In the genomic region with DNA sequence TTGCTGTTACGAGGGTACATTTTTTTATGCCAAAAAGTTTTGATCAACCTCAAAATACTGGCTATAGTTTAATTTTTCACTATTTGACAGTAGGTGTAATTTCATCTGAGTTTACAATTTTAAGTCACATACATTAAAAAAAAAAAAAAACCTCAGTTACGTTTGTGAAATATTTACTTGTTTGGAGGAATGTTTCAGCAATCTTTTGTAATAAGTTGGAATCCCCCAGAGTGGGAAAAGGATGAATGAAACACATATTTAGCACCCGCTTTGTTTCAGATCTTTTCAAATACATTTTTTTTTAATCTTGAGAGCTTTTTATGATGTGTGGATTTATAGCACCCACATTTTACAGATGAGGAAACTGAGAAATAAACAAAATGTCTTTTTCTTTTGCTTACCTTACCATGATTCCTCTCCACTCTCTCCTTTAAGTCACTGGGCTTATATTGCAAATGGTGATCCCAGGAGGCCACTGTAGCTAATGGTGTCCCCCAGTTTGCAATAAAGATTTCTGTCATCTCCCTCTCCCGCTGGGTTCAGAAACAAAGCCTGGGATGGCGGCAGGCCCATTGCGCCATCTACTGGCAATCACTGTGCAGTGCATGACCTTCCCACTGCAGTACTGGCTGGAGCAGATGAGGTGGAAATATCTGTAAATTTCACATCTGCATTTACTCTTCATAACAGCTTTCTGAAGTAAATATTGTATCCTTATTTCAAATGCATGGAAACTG, we compare ENCODE assay signal across 8 cellular contexts. TPM values are rescaled to one million over a fixed set of nuclear protein-coding genes. Genes with fewer than 3 reads are reported as not detected.
DNase-seq lines count a peak whose midpoint lies in the region; ATAC-seq and TF ChIP-seq lines count a peak whose summit lies in the region.

No MANE protein-coding gene starts in this region.

- H3K4me3 Mint-ChIP-seq in CD4-positive, alpha-beta T cell = no peak overlapping the region
- H3K4me3 Mint-ChIP-seq in WTC11 = no peak overlapping the region

- peak; percentile 96 for TF ChIP-seq CTCF in CD4-positive, alpha-beta T cell (IDR thresholded peaks at IDR 0.05)
- TF ChIP-seq CTCF in WTC11 (IDR thresholded peaks at IDR 0.05) = peak; percentile 97
- TF ChIP-seq CTCF in breast epithelium (IDR thresholded peaks at IDR 0.05) = peak; percentile 73 to 93 (median 88)

- H3K4me3 ChIP-seq in breast epithelium = no peak overlapping the region

- no peaks in the 10 kb centered on the region for H3K36me3 ChIP-seq in breast epithelium

- no peaks in the 10 kb centered on the region for H3K4me1 Mint-ChIP-seq in CD4-positive, alpha-beta T cell (ENCODE audit: low read depth)
- H3K4me1 Mint-ChIP-seq in WTC11 = peaks cover 9% of the 10 kb centered on the region

- H3K27ac ChIP-seq in CD4-positive, alpha-beta T cell (ENCODE audit: low read depth, low read length) = no peak overlapping the region
- H3K27ac ChIP-seq in breast epithelium = no peak overlapping the region

- CTCF ChIA-PET in CD4-positive, alpha-beta T cell (lab: Charles Lee) = interaction anchor here (0.8 kb wide), 1 partner anchor 14 kb away, joined by 3 read pairs; no protein-coding TSS in a partner anchor
- CTCF ChIA-PET in WTC11 (lab: Charles Lee) = interaction anchor here (0.6 to 6.7 kb wide), 32 partner anchors 14 to 334 kb away, joined by 3 to 78 read pairs (median 4); partner anchors contain the start of genes CCL14, CCL16 and RDM1

- POLR2A ChIA-PET in CD4-positive, alpha-beta T cell (lab: Charles Lee) = no interaction called here
- POLR2A ChIA-PET in WTC11 (lab: Charles Lee) = no interaction called here

- DNase-seq in CD4-positive, alpha-beta T cell = peak; percentile 24 to 61 (median 45)
- DNase-seq in NCI-H1105 treated with DMSO at 0.1 percent for 48 hours (lab: John Stamatoyannopoulos, UW) = peak; percentile 56
- DNase-seq in WTC11 (ENCODE audit: low spot score) = peak; percentile 66
- DNase-seq in breast epithelium (ENCODE audit: low spot score in 2 of 2) = peak; percentile 39 to 72
- DNase-seq in islet precursor cell = peak; percentile 91
- DNase-seq in stimulated activated CD4-positive, alpha-beta T cell treated with anti-CD3 and anti-CD28 coated beads, Interleukin-1b, Interleukin-23, amount 100 ng/mL, for 24 hours (ENCODE audit: low read depth in 4 of 4, low spot score in 1 of 4) = peak; percentile 34 to 50 (median 40)

- no peaks in the 10 kb centered on the region for H3K9me3 Mint-ChIP-seq in CD4-positive, alpha-beta T cell
- no peaks in the 10 kb centered on the region for H3K9me3 Mint-ChIP-seq in WTC11

- H3K27me3 ChIP-seq in CD4-positive, alpha-beta T cell (ENCODE audit: control insufficient read depth, insufficient read depth, low read length) = peaks cover 13% of the 10 kb centered on the region
- H3K27me3 ChIP-seq in breast epithelium = no peaks in the 10 kb centered on the region

- H3K27me3 Mint-ChIP-seq in CD4-positive, alpha-beta T cell = peaks cover 33% of the 10 kb centered on the region
- no peaks in the 10 kb centered on the region; the same call in 1 of the 2 replicates for H3K27me3 Mint-ChIP-seq in WTC11 (ENCODE audit: low read depth)

- no peak overlapping the region for H3K27ac Mint-ChIP-seq in CD4-positive, alpha-beta T cell
- no peak overlapping the region for H3K27ac Mint-ChIP-seq in WTC11

- no peaks in the 10 kb centered on the region for H3K9me3 ChIP-seq in CD4-positive, alpha-beta T cell (ENCODE audit: control insufficient read depth, low read length)
- H3K9me3 ChIP-seq in breast epithelium = no peaks in the 10 kb centered on the region

- TF ChIP-seq POLR2A in breast epithelium (IDR thresholded peaks at IDR 0.05) = no peak

- intact Hi-C loops in CD4-positive, alpha-beta T cell (cut with DNase I, micrococcal nuclease) = loop anchor here (1.0 to 10.0 kb wide), 4 partner anchors 178 to 384 kb away; partner anchors contain the start of gene C17orf50 (in 1 of the 2)
- intact Hi-C loops in breast epithelium (cut with DNase I; ENCODE audit: low total_unique reads) = no loop called here

- peak; percentile 71 for ATAC-seq in CD4-positive, alpha-beta T cell (ENCODE audit: poor library complexity)
- ATAC-seq in GM19468 (IDR thresholded peaks at IDR 0.05; ENCODE audit: extremely low read depth, unreplicated experiment) (peak; percentile 55), WTC11 (peak; percentile 90), HG03354 (IDR thresholded peaks at IDR 0.05; ENCODE audit: poor library complexity, severe bottlenecking, unreplicated experiment) (no peak)

- H3K36me3 Mint-ChIP-seq in CD4-positive, alpha-beta T cell (ENCODE audit: low read depth) = no peaks in the 10 kb centered on the region
- H3K36me3 Mint-ChIP-seq in WTC11 = no peaks in the 10 kb centered on the region

- H3K4me1 ChIP-seq in breast epithelium = no peaks in the 10 kb centered on the region

TF ChIP-seq in WTC11, 78 proteins besides CTCF, POLR2A, EP300 and RAD21 (continues in another document):
- TF ChIP-seq FOXP4 (CRISPR knock-in tag; IDR thresholded peaks at IDR 0.05) = no peak
- TF ChIP-seq CBFB (CRISPR knock-in tag; IDR thresholded peaks at IDR 0.05; ENCODE audit: low read depth) = no peak
- no peak for TF ChIP-seq RORB (CRISPR knock-in tag; IDR thresholded peaks at IDR 0.05)
- TF ChIP-seq ERG (CRISPR knock-in tag; IDR thresholded peaks at IDR 0.05) = no peak
- TF ChIP-seq ZBTB21 (CRISPR knock-in tag; IDR thresholded peaks at IDR 0.05; ENCODE audit: borderline replicate concordance) = no peak
- TF ChIP-seq FOXP1 (CRISPR knock-in tag; IDR thresholded peaks at IDR 0.05; ENCODE audit: borderline replicate concordance) = no peak
- no peak for TF ChIP-seq E2F1 (CRISPR knock-in tag; IDR thresholded peaks at IDR 0.05)
- TF ChIP-seq TEAD1 (CRISPR knock-in tag; IDR thresholded peaks at IDR 0.05) = no peak
- TF ChIP-seq GABPB1 (CRISPR knock-in tag; IDR thresholded peaks at IDR 0.05) = no peak
- TF ChIP-seq ATF1 (CRISPR knock-in tag; IDR thresholded peaks at IDR 0.05) = no peak
- TF ChIP-seq ZSCAN18 (CRISPR knock-in tag; IDR thresholded peaks at IDR 0.05) = no peak
- TF ChIP-seq CREM (CRISPR knock-in tag; IDR thresholded peaks at IDR 0.05) = no peak

RNA-seq across cellular contexts. Expression of gene TBC1D3B, which starts 27.7 kb away (rescaled TPM):
- 1 to 10 TPM; 1.5 to 1.6 TPM for total RNA-seq in CD4-positive, alpha-beta T cell
- total RNA-seq in WTC11 (2021) (6.3 to 7.9 TPM (median 7.7 TPM) in 3 replicates), breast epithelium (1 to 10 TPM; 1.9 to 7.6 (median 5.2) TPM)

RNA-seq across cellular contexts. Expression of gene CCL4, which starts 45.1 kb away (rescaled TPM):
- 1 to 10 TPM; 1.5 to 2.1 TPM for total RNA-seq in CD4-positive, alpha-beta T cell
- total RNA-seq in WTC11 (2021) (0.37 to 1.2 TPM (median 0.48 TPM) in 3 replicates), breast epithelium (10 to 100 TPM in 1 of 3 donors, 1 to 10 TPM in 2; 2.6 to 12.0 (median 5.2) TPM)

RNA-seq across cellular contexts. Expression of gene CCL3L1, which starts 47.8 kb away (rescaled TPM):
- total RNA-seq in CD4-positive, alpha-beta T cell = under 1 TPM in 1 of 2 experiments, not detected in 1; 0.17 TPM
- not detected in 3 replicates for total RNA-seq in WTC11 (2021)
- total RNA-seq in breast epithelium = 1 to 10 TPM in 1 of 3 donors, not detected in 2; 5.0 TPM

RNA-seq across cellular contexts. Expression of gene CCL3, which starts 58.8 kb away (rescaled TPM):
- total RNA-seq in CD4-positive, alpha-beta T cell = 1 to 10 TPM in 1 of 2 experiments, under 1 TPM in 1; 0.78 to 1.0 TPM
- 0.44 to 0.72 TPM (median 0.55 TPM) in 3 replicates for total RNA-seq in WTC11 (2021)
- 10 to 100 TPM in 1 of 3 donors, under 1 TPM in 1, not detected in 1; 0.96 to 10.8 TPM for total RNA-seq in breast epithelium

Comparison
In these comparisons a context has a peak if more than half of its experiments do, and no peak if none do; other contexts are left out.
1. DNase-seq: peak in every context shown above with its lines; median percentile 91 in islet precursor cell; 66 in WTC11; 56 in NCI-H1105 treated with DMSO at 0.1 percent for 48 hours; 56 in breast epithelium; 45 in CD4-positive, alpha-beta T cell; 40 in stimulated activated CD4-positive, alpha-beta T cell treated with anti-CD3 and anti-CD28 coated beads, Interleukin-1b, Interleukin-23, amount 100 ng/mL, for 24 hours.